11 cellular contexts compared by ENCODE assay signal in the genomic region with DNA sequence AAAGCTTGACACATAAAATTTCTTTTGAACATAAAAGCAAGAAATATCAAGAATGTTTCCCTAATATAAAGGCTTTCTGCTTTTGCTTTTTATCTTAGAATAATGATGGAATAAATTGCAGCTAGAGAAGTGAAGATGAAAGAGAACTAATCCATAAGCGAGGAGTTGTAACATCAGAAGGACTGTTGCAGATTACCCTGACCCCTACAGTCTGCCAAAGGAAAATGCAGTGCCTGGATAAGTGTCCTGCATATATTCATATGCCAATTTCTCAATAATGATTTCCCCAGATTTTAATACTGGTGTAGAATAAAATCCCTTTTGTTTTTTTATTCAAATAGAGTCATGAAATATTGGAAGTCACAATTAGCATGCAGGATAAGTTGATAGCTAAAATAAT.
DNase-seq lines count a peak whose midpoint lies in the region; ATAC-seq and TF ChIP-seq lines count a peak whose summit lies in the region.
"Had no signal": no experiment of that assay in that cellular context is flagged by ENCODE, and none has a peak within 500 bp of the region (broad histone marks: within the 10 kb centered on the region; RNA-seq: fewer than 3 reads in every experiment).

No MANE protein-coding gene starts in this region.

- H3K36me3 ChIP-seq in left ventricle myocardium inferior = no peaks in the 10 kb centered on the region
- H3K36me3 ChIP-seq in hepatocyte (replicated peaks; ENCODE audit: insufficient read depth, low read depth) = no peaks in the 10 kb centered on the region

- H3K9me2 ChIP-seq in hepatocyte (replicated peaks; ENCODE audit: insufficient read depth) = no peaks in the 10 kb centered on the region

- intact Hi-C loops in left ventricle myocardium inferior (cut with micrococcal nuclease) (no loop called here), cardiac septum (cut with DNase I) (no loop called here)

- no peaks in the 10 kb centered on the region for H3K4me1 ChIP-seq in left ventricle myocardium inferior
- no peaks in the 10 kb centered on the region for H3K4me1 ChIP-seq in hepatocyte (ENCODE audit: insufficient read depth)

- 0 out of 3 replicates have a peak, but pooled peaks have one; percentile 58 for ATAC-seq in SK-N-SH treated with all-trans-retinoic acid at 6 μM for 48 hours
- no peak for ATAC-seq in HG03095 (IDR thresholded peaks at IDR 0.05; ENCODE audit: unreplicated experiment)
- no peak for ATAC-seq in HG02642 (IDR thresholded peaks at IDR 0.05; ENCODE audit: poor library complexity, unreplicated experiment)
- ATAC-seq: activated CD8-positive, alpha-beta memory T cell treated with anti-CD3 and anti-CD28 coated beads, Interleukin-2, amount 10 ng/mL, durations not matched to agents 7 days and 5 days had no signal

- no peak for DNase-seq in left ventricle myocardium inferior
- DNase-seq in cardiac septum (ENCODE audit: low spot score) = no peak
- peak; percentile 17 for DNase-seq in hepatocyte (ENCODE audit: low spot score)
- DNase-seq in occipital lobe (lab: John Stamatoyannopoulos, UW) = no peak
- DNase-seq in NCI-H2196 (lab: John Stamatoyannopoulos, UW; ENCODE audit: unreplicated experiment) = no peak
- DNase-seq: activated CD8-positive, alpha-beta memory T cell treated with anti-CD3 and anti-CD28 coated beads, Interleukin-2, amount 10 ng/mL, durations not matched to agents 7 days and 5 days; effector CD8-positive, alpha-beta T cell; NCI-H69 had no signal

- H3K4me3 ChIP-seq in left ventricle myocardium inferior (no peak overlapping the region), hepatocyte (no peak overlapping the region)

- TF ChIP-seq CTCF in left ventricle myocardium inferior (IDR thresholded peaks at IDR 0.05; ENCODE audit: borderline replicate concordance) = peak; percentile 24
- peak; percentile 41 for TF ChIP-seq CTCF in hepatocyte (IDR thresholded peaks at IDR 0.05; ENCODE audit: poor library complexity)

- no peak overlapping the region for H3K27ac ChIP-seq in left ventricle myocardium inferior (replicated peaks)
- H3K27ac ChIP-seq in hepatocyte = no peak overlapping the region

- 50% methylated on average over 1 of the region's 1 CpG for WGBS in hepatocyte (ENCODE audit: low lambda C conversion rate, missing lambda C conversion rate)

- H3K9me3 ChIP-seq in left ventricle myocardium inferior (replicated peaks) (no peaks in the 10 kb centered on the region), hepatocyte (ENCODE audit: low read depth) (no peaks in the 10 kb centered on the region)

- H2AFZ ChIP-seq in hepatocyte = no peak overlapping the region

- no peak overlapping the region for H3K4me2 ChIP-seq in hepatocyte

- no peaks in the 10 kb centered on the region for H4K20me1 ChIP-seq in hepatocyte (ENCODE audit: insufficient read depth, poor library complexity, severe bottlenecking)

- H3K79me2 ChIP-seq in hepatocyte = no peaks in the 10 kb centered on the region

- no peaks in the 10 kb centered on the region for H3K27me3 ChIP-seq in left ventricle myocardium inferior (ENCODE audit: low read depth)
- no peaks in the 10 kb centered on the region for H3K27me3 ChIP-seq in hepatocyte

TF ChIP-seq in SK-N-SH treated with all-trans-retinoic acid at 6 μM for 48 hours, 23 proteins besides CTCF, POLR2A, EP300 and RAD21:
- no peak for TF ChIP-seq ISL1 (CRISPR knock-in tag; IDR thresholded peaks at IDR 0.05)
- TF ChIP-seq ARNTL (CRISPR knock-in tag; IDR thresholded peaks at IDR 0.05; ENCODE audit: borderline replicate concordance, low read depth) = no peak
- no peak for TF ChIP-seq ZNF8 (CRISPR knock-in tag; IDR thresholded peaks at IDR 0.05)
- TF ChIP-seq, protein P1, sequence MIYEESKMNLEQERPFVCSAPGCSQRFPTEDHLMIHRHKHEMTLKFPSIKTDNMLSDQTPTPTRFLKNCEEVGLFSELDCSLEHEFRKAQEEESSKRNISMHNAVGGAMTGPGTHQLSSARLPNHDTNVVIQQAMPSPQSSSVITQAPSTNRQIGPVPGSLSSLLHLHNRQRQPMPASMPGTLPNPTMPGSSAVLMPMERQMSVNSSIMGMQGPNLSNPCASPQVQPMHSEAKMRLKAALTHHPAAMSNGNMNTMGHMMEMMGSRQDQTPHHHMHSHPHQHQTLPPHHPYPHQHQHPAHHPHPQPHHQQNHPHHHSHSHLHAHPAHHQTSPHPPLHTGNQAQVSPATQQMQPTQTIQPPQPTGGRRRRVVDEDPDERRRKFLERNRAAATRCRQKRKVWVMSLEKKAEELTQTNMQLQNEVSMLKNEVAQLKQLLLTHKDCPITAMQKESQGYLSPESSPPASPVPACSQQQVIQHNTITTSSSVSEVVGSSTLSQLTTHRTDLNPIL (CRISPR knock-in tag; IDR thresholded peaks at IDR 0.05; ENCODE audit: low read depth) = no peak
- TF ChIP-seq ZNF565 (CRISPR knock-in tag; conservative IDR thresholded peaks at IDR 0.05; ENCODE audit: low read depth) = no peak
- no peak for TF ChIP-seq TOX (CRISPR knock-in tag; IDR thresholded peaks at IDR 0.05; ENCODE audit: borderline replicate concordance)
- no peak for TF ChIP-seq GLIS3 (CRISPR knock-in tag; IDR thresholded peaks at IDR 0.05)
- TF ChIP-seq, protein P2, sequence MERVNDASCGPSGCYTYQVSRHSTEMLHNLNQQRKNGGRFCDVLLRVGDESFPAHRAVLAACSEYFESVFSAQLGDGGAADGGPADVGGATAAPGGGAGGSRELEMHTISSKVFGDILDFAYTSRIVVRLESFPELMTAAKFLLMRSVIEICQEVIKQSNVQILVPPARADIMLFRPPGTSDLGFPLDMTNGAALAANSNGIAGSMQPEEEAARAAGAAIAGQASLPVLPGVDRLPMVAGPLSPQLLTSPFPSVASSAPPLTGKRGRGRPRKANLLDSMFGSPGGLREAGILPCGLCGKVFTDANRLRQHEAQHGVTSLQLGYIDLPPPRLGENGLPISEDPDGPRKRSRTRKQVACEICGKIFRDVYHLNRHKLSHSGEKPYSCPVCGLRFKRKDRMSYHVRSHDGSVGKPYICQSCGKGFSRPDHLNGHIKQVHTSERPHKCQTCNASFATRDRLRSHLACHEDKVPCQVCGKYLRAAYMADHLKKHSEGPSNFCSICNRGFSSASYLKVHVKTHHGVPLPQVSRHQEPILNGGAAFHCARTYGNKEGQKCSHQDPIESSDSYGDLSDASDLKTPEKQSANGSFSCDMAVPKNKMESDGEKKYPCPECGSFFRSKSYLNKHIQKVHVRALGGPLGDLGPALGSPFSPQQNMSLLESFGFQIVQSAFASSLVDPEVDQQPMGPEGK (CRISPR knock-in tag; IDR thresholded peaks at IDR 0.05; ENCODE audit: borderline replicate concordance) = no peak
TF ChIP-seq in SK-N-SH treated with all-trans-retinoic acid at 6 μM for 48 hours: peak in this region for 0.
